Comparison of ENCODE assay signal across 8 cellular contexts in the genomic region with DNA sequence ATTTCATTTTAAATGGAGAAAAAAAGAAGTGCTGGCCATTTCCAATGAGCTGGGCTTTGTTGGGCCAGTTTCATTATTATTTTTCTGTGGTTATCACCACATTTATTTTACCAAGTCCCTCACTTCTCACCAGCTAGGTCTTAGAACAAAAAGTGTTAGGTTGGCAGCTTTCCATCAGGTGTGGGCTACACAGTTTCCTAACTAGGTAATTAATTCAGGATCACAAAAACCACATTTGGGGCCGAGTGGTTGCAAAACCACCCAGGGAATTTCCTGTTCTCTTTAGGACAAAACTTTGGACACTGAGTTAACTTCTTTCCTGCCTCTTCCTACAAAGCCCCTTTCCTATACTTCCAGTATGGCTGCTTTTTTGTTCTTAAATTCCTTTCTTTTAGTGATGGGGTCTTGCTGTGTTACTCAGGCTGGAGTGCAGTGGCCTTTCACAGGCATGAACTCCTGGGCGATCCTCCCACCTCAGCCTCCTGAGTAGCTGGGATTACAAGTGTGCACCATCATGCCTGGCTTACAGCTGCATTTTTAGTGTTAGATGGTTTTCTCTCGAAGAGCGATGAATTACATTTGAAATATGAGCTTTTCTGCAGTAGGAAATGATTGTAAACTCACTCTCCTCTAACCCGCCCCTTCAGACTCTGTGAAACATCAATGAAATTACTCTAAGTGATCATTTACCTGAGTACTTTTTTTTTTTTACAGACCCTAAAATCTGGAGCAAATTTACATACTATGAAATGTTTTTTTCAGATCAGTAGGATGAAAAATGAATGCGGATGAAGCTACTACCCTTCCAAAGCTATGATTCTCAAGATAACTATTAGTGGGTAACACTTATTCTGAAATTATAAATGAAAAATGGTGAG. TPM values are rescaled to one million over a fixed set of nuclear protein-coding genes. Genes with fewer than 3 reads are reported as not detected.
DNase-seq lines count a peak whose midpoint lies in the region; ATAC-seq and TF ChIP-seq lines count a peak whose summit lies in the region.

No MANE protein-coding gene starts in this region.

- no peak for DNase-seq in activated CD8-positive, alpha-beta memory T cell treated with anti-CD3 and anti-CD28 coated beads, Interleukin-2, amount 10 ng/mL, durations not matched to agents 7 days and 5 days
- DNase-seq in activated CD8-positive, alpha-beta memory T cell treated with anti-CD3 and anti-CD28 coated beads, Interleukin-2, amount 50 U/mL, for 48 hours, result no peak
- DNase-seq in kidney tubule cell (ENCODE audit: low spot score) (peak; percentile 43), thoracic aorta (ENCODE audit: low spot score) (no peak), NCI-H2107 treated with DMSO at 0.1 percent for 48 hours (lab: John Stamatoyannopoulos, UW; ENCODE audit: unreplicated experiment) (no peak)

- no peaks in the 10 kb centered on the region for H3K9me3 Mint-ChIP-seq in activated CD8-positive, alpha-beta memory T cell treated with anti-CD3 and anti-CD28 coated beads, Interleukin-2, amount 10 ng/mL, durations not matched to agents 7 days and 5 days (ENCODE audit: low read depth)
- no peaks in the 10 kb centered on the region for H3K9me3 Mint-ChIP-seq in activated naive CD8-positive, alpha-beta T cell (ENCODE audit: low read depth)

- TF ChIP-seq CTCF in thoracic aorta (IDR thresholded peaks at IDR 0.05), result no peak

- H3K36me3 Mint-ChIP-seq in activated CD8-positive, alpha-beta memory T cell treated with anti-CD3 and anti-CD28 coated beads, Interleukin-2, amount 10 ng/mL, durations not matched to agents 7 days and 5 days, result peaks cover 21% of the 10 kb centered on the region
- peaks cover 2% of the 10 kb centered on the region for H3K36me3 Mint-ChIP-seq in activated naive CD8-positive, alpha-beta T cell

- H3K9me3 ChIP-seq in thoracic aorta, result no peaks in the 10 kb centered on the region

- CTCF ChIA-PET in activated CD8-positive, alpha-beta memory T cell treated with anti-CD3 and anti-CD28 coated beads, Interleukin-2, amount 10 ng/mL, durations not matched to agents 7 days and 5 days (lab: Charles Lee), result interaction anchor here (0.6 to 21.1 kb wide), 52 partner anchors 8 to 552 kb away, joined by 3 to 666 read pairs (median 3); no protein-coding TSS in a partner anchor

- no peak for ATAC-seq in activated CD8-positive, alpha-beta memory T cell treated with anti-CD3 and anti-CD28 coated beads, Interleukin-2, amount 10 ng/mL, durations not matched to agents 7 days and 5 days
- ATAC-seq in thoracic aorta (ENCODE audit: insufficient number of reproducible peaks, low FRiP score, low read depth) (no peak), GM21423 (IDR thresholded peaks at IDR 0.05; ENCODE audit: unreplicated experiment) (no peak), GM21381 (IDR thresholded peaks at IDR 0.05; ENCODE audit: unreplicated experiment) (no peak)

- H3K27me3 ChIP-seq in thoracic aorta (replicated peaks; ENCODE audit: insufficient read depth), result no peaks in the 10 kb centered on the region

- peaks cover 21 to 23% of the 10 kb centered on the region in 2 donors for H3K4me1 ChIP-seq in thoracic aorta (ENCODE audit: control insufficient read depth in 1 of 2, low read depth in 2 of 2)

- H3K27me3 Mint-ChIP-seq in activated CD8-positive, alpha-beta memory T cell treated with anti-CD3 and anti-CD28 coated beads, Interleukin-2, amount 10 ng/mL, durations not matched to agents 7 days and 5 days, result no peaks in the 10 kb centered on the region
- H3K27me3 Mint-ChIP-seq in activated naive CD8-positive, alpha-beta T cell, result no peaks in the 10 kb centered on the region

- H3K4me3 ChIP-seq in thoracic aorta, result peak overlapping the region; percentile 1

- peaks cover 18% of the 10 kb centered on the region for H3K36me3 ChIP-seq in thoracic aorta

- peak overlapping the region; percentile 78 for H3K27ac Mint-ChIP-seq in activated CD8-positive, alpha-beta memory T cell treated with anti-CD3 and anti-CD28 coated beads, Interleukin-2, amount 10 ng/mL, durations not matched to agents 7 days and 5 days
- H3K27ac Mint-ChIP-seq in activated naive CD8-positive, alpha-beta T cell, result peak overlapping the region; percentile 92

- H3K27ac ChIP-seq in thoracic aorta, result peak overlapping the region; percentile 96 to 98

- peak overlapping the region; percentile 34 for H3K4me3 Mint-ChIP-seq in activated CD8-positive, alpha-beta memory T cell treated with anti-CD3 and anti-CD28 coated beads, Interleukin-2, amount 10 ng/mL, durations not matched to agents 7 days and 5 days
- H3K4me3 Mint-ChIP-seq in activated naive CD8-positive, alpha-beta T cell, result peak overlapping the region; percentile 82

- peaks cover 23% of the 10 kb centered on the region for H3K4me1 Mint-ChIP-seq in activated CD8-positive, alpha-beta memory T cell treated with anti-CD3 and anti-CD28 coated beads, Interleukin-2, amount 10 ng/mL, durations not matched to agents 7 days and 5 days
- H3K4me1 Mint-ChIP-seq in activated naive CD8-positive, alpha-beta T cell (ENCODE audit: low read depth), result peaks cover 21% of the 10 kb centered on the region

RNA-seq across cellular contexts. Expression of gene ZFP36L2, which starts 2.6 kb away (rescaled TPM):
- total RNA-seq in activated CD8-positive, alpha-beta memory T cell treated with anti-CD3 and anti-CD28 coated beads, Interleukin-2, amount 10 ng/mL, durations not matched to agents 7 days and 5 days, result 100 to 1,000 TPM; 118 to 158 TPM
- total RNA-seq in thoracic aorta, result 100 to 1,000 TPM; 172 to 197 TPM
